In genomic region chr4:10093801-10094552, GRCh38 we compare ENCODE assay signal across 8 cellular contexts. TPM values are rescaled to one million over a fixed set of nuclear protein-coding genes. Genes with fewer than 3 reads are reported as not detected.
DNase-seq lines count a peak whose midpoint lies in the region; ATAC-seq and TF ChIP-seq lines count a peak whose summit lies in the region.

No MANE protein-coding gene starts in this region.

- H3K4me1 Mint-ChIP-seq in activated CD8-positive, alpha-beta T cell treated with anti-CD3 and anti-CD28 coated beads for 36 hours (ENCODE audit: low read depth): peaks cover 84% of the 10 kb centered on the region

- H3K27me3 Mint-ChIP-seq in activated CD8-positive, alpha-beta T cell treated with anti-CD3 and anti-CD28 coated beads for 36 hours: no peaks in the 10 kb centered on the region

- H3K4me1 ChIP-seq in gastrocnemius medialis: peaks cover 96 to 100% of the 10 kb centered on the region in 2 donors

- no peaks in the 10 kb centered on the region for H3K9me3 Mint-ChIP-seq in activated CD8-positive, alpha-beta T cell treated with anti-CD3 and anti-CD28 coated beads for 36 hours

- no peak for TF ChIP-seq CTCF in activated CD8-positive, alpha-beta T cell treated with anti-CD3 and anti-CD28 coated beads for 36 hours (IDR thresholded peaks at IDR 0.05)
- TF ChIP-seq CTCF in gastrocnemius medialis (IDR thresholded peaks at IDR 0.05 in 4 of 5, conservative IDR thresholded peaks at IDR 0.05 in 1 of 5): no peak

- no peak overlapping the region for H3K4me3 ChIP-seq in gastrocnemius medialis

- peak overlapping the region; percentile 56 for H3K4me3 Mint-ChIP-seq in activated CD8-positive, alpha-beta T cell treated with anti-CD3 and anti-CD28 coated beads for 36 hours

- no peak for TF ChIP-seq POLR2A in gastrocnemius medialis (IDR thresholded peaks at IDR 0.05)

- no peaks in the 10 kb centered on the region for H3K27me3 ChIP-seq in gastrocnemius medialis

- POLR2A ChIA-PET in activated CD8-positive, alpha-beta T cell treated with anti-CD3 and anti-CD28 coated beads for 36 hours (lab: Charles Lee): interaction anchor here (0.8 to 18.7 kb wide), 4 partner anchors 10 to 16 kb away, joined by 3 to 403 read pairs (median 4); partner anchors contain the start of gene WDR1

- CTCF ChIA-PET in activated CD8-positive, alpha-beta T cell treated with anti-CD3 and anti-CD28 coated beads for 36 hours (lab: Charles Lee): interaction anchor here (0.7 to 1.0 kb wide), 4 partner anchors 15 to 455 kb away, joined by 3 to 4 read pairs (median 3); no protein-coding TSS in a partner anchor

- intact Hi-C loops in activated CD8-positive, alpha-beta T cell treated with anti-CD3 and anti-CD28 coated beads for 36 hours (cut with micrococcal nuclease): no loop called here
- intact Hi-C loops in gastrocnemius medialis (cut with DNase I; ENCODE audit: low total_unique reads): no loop called here

- peak; percentile 96 for DNase-seq in GF-D8 (lab: John Stamatoyannopoulos, UW)
- no peak for DNase-seq in activated CD8-positive, alpha-beta T cell treated with anti-CD3 and anti-CD28 coated beads for 36 hours
- peak; percentile 67 for DNase-seq in foreskin melanocyte
- no peak for DNase-seq in gastrocnemius medialis
- DNase-seq in NCI-H2029 treated with DMSO at 0.1 percent for 48 hours (lab: John Stamatoyannopoulos, UW): no peak
- DNase-seq in NK-92 treated with Interleukin-12 subunit alpha and Interleukin-12 subunit beta, amount 100 ng/mL, for 24 hours (lab: John Stamatoyannopoulos, UW): no peak
- DNase-seq in hippocampal formation (lab: John Stamatoyannopoulos, UW): no peak

- no peak for ATAC-seq in activated CD8-positive, alpha-beta T cell treated with anti-CD3 and anti-CD28 coated beads for 36 hours
- ATAC-seq in gastrocnemius medialis (no peak), HG02840 (IDR thresholded peaks at IDR 0.05; ENCODE audit: low FRiP score, unreplicated experiment) (no peak)

- H3K36me3 Mint-ChIP-seq in activated CD8-positive, alpha-beta T cell treated with anti-CD3 and anti-CD28 coated beads for 36 hours (ENCODE audit: low read depth): peaks cover 90% of the 10 kb centered on the region

- peaks cover 0 to 22% of the 10 kb centered on the region in 2 donors for H3K36me3 ChIP-seq in gastrocnemius medialis

- in situ Hi-C loops in gastrocnemius medialis (cut with MboI; ENCODE audit: low sequenced_read_pairs in 4 of 4): no loop called here

- no peaks in the 10 kb centered on the region for H3K9me3 ChIP-seq in gastrocnemius medialis

- peak overlapping the region; percentile 92 to 99 (median 95) for H3K27ac ChIP-seq in gastrocnemius medialis

- H3K27ac Mint-ChIP-seq in activated CD8-positive, alpha-beta T cell treated with anti-CD3 and anti-CD28 coated beads for 36 hours: peak overlapping the region; percentile 98

RNA-seq across cellular contexts. Expression of gene WDR1, which starts 22.6 kb away (rescaled TPM):
- 100 to 1,000 TPM; 390 to 393 TPM for total RNA-seq in activated CD8-positive, alpha-beta T cell treated with anti-CD3 and anti-CD28 coated beads for 36 hours
- total RNA-seq in gastrocnemius medialis: 10 to 100 TPM; 57.3 to 84.2 (median 72.7) TPM

Comparison
In these comparisons a context has a peak if more than half of its experiments do, and no peak if none do; other contexts are left out.
1. DNase-seq: peak in GF-D8 (single experiment) and foreskin melanocyte (single experiment); none in activated CD8-positive, alpha-beta T cell treated with anti-CD3 and anti-CD28 coated beads for 36 hours (single experiment), gastrocnemius medialis (0 of 2), NCI-H2029 treated with DMSO at 0.1 percent for 48 hours (single experiment), NK-92 treated with Interleukin-12 subunit alpha and Interleukin-12 subunit beta, amount 100 ng/mL, for 24 hours (single experiment) and hippocampal formation (0 of 2).
2. RNA of gene WDR1, which starts 22.6 kb away (total RNA-seq): 390 to 393 TPM in activated CD8-positive, alpha-beta T cell treated with anti-CD3 and anti-CD28 coated beads for 36 hours; 57.3 to 84.2 TPM in gastrocnemius medialis; every median in the first group is over 4 times any median in the second.